In the genomic region with DNA sequence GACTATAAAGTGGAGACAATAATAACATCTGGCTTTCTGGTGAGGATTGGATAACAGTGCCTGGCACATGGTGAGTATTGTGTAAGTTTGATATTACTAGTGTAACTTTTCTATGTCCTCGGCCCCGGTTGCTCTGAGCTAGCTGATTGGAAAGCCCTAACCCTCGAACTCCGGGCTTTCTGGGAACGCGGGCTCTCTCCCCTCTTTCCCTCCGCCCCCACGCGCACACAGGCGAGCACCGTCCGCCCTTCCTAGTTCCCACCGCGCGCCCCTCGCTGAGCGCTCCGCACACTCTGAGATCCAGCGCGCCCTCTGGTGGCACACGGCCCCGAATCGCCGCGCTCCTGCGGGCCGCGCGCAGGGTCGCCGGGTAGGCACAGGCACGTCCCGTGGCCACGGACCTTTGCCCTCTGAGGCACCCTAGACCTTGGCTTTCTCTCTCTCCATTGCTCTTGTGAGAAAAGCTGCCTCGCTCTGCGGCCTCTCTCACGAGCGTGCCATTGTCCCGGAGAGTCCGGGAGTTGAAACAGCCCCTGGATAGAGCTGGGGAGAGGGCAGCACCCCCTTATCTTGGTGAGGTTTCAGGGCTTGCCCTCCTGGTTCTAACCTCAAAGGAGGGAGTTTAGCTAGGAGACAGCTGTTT, we compare ENCODE assay signal across 8 cellular contexts. TPM values are rescaled to one million over a fixed set of nuclear protein-coding genes. Genes with fewer than 3 reads are reported as not detected.
DNase-seq lines count a peak whose midpoint lies in the region; ATAC-seq and TF ChIP-seq lines count a peak whose summit lies in the region.

No MANE protein-coding gene starts in this region.

- H3K36me3 Mint-ChIP-seq in naive B cell: no peaks in the 10 kb centered on the region

- H3K4me3 Mint-ChIP-seq in naive B cell: peak overlapping the region in 2 of 8 donors; percentile 22 to 60

- ATAC-seq in naive B cell (ENCODE audit: low read depth in 2 of 2): peak; percentile 23 to 37

- peak; percentile 47 for DNase-seq in AG10803 (ENCODE audit: low read depth)
- peak; percentile 84 for DNase-seq in GM20000 (ENCODE audit: low spot score)
- peak; percentile 47 for DNase-seq in NCI-H510A treated with DMSO at 0.1 percent for 48 hours (lab: John Stamatoyannopoulos, UW)
- DNase-seq in activated CD8-positive, alpha-beta memory T cell treated with anti-CD3 and anti-CD28 coated beads for 1 hour (ENCODE audit: extremely low read depth in 1 of 2, low read depth in 1 of 2): peak; percentile 10 to 38
- peak; percentile 36 for DNase-seq in epithelial cell of esophagus (ENCODE audit: low read depth)
- peak; percentile 32 for DNase-seq in naive B cell
- peak; percentile 9 for DNase-seq in stromal cell of bone marrow (ENCODE audit: low read depth)
- DNase-seq in NCI-H2029 (lab: John Stamatoyannopoulos, UW): no peak

- H3K9me3 Mint-ChIP-seq in naive B cell: no peaks in the 10 kb centered on the region

- no peak overlapping the region for H3K27ac Mint-ChIP-seq in naive B cell

- H3K27me3 Mint-ChIP-seq in naive B cell: peaks cover 50 to 83% (median 81%) of the 10 kb centered on the region in 3 donors

- TF ChIP-seq CTCF in AG10803 (conservative IDR thresholded peaks at IDR 0.05; ENCODE audit: low read length): peak; percentile 63
- peak; percentile 92 for TF ChIP-seq CTCF in GM20000 (IDR thresholded peaks at IDR 0.05; ENCODE audit: extremely low read depth, missing control alignments)
- peak; percentile 55 for TF ChIP-seq CTCF in epithelial cell of esophagus (IDR thresholded peaks at IDR 0.05; ENCODE audit: insufficient read depth, low read depth, low read length, missing control alignments)

- peak overlapping the region; percentile 46 for H3K4me3 ChIP-seq in AG10803 (ENCODE audit: low read length)
- H3K4me3 ChIP-seq in epithelial cell of esophagus (ENCODE audit: low read length): no peak overlapping the region

- peaks cover 0 to 6% (median 4%) of the 10 kb centered on the region in 3 donors for H3K4me1 Mint-ChIP-seq in naive B cell

RNA-seq across cellular contexts. Expression of gene ESRRB, which starts 23.2 kb away (rescaled TPM):
- not detected for polyA plus RNA-seq in naive B cell (ENCODE audit: low read depth in 6 of 6)
